In genomic region chr14:55942101-55942645, GRCh38 we compare ENCODE assay signal across 21 cellular contexts.
"Had no signal": no experiment of that assay in that cellular context is flagged by ENCODE, and none has a peak within 500 bp of the region (broad histone marks: within the 10 kb centered on the region; RNA-seq: fewer than 3 reads in every experiment).

No MANE protein-coding gene starts in this region.

- H3K9ac ChIP-seq: parathyroid adenoma had no signal

- H3K4me3 ChIP-seq: lower lobe of right lung, testis, tibial artery, upper lobe of left lung had no signal

- ATAC-seq: effector memory CD8-positive, alpha-beta T cell; left ventricle myocardium superior; lower lobe of right lung; natural killer cell; sciatic nerve; stimulated activated effector memory CD8-positive, alpha-beta T cell treated with anti-CD3 and anti-CD28 coated beads, Interleukin-12 subunit alpha, Interleukin-12 subunit beta, amount 100 ng/mL, for 72 hours had no signal

- DNase-seq: cortex of kidney; effector memory CD8-positive, alpha-beta T cell; erythroblast; hypothalamus; immature natural killer cell; islet precursor cell; kidney glomerular epithelial cell; left ventricle myocardium superior; lower lobe of right lung; natural killer cell; stimulated activated CD4-positive, alpha-beta T cell treated with anti-CD3 and anti-CD28 coated beads, Interleukin-2, amount 100 ng/mL, for 24 hours; stimulated activated CD4-positive, alpha-beta T cell treated with anti-CD3 and anti-CD28 coated beads, Interleukin-4, amount 100 ng/mL, for 24 hours; stimulated activated naive CD4-positive, alpha-beta T cell treated with Interleukin-2 at 50 U/mL for 16 hours; substantia nigra; testis; tibial artery; upper lobe of left lung had no signal

- H3K36me3 ChIP-seq: lower lobe of right lung, neutrophil, tibial artery, upper lobe of left lung had no signal

- H3K4me1 ChIP-seq: lower lobe of right lung, parathyroid adenoma, testis, tibial artery, upper lobe of left lung had no signal

- H3K27ac ChIP-seq: lower lobe of right lung, neutrophil, parathyroid adenoma, testis, tibial artery, upper lobe of left lung had no signal

- H3K9me3 ChIP-seq: lower lobe of right lung, neutrophil, testis, tibial artery, upper lobe of left lung had no signal

- H3K27me3 ChIP-seq: neutrophil, testis, tibial artery, upper lobe of left lung had no signal
